Comparison of ENCODE assay signal across 9 cellular contexts in the genomic region with DNA sequence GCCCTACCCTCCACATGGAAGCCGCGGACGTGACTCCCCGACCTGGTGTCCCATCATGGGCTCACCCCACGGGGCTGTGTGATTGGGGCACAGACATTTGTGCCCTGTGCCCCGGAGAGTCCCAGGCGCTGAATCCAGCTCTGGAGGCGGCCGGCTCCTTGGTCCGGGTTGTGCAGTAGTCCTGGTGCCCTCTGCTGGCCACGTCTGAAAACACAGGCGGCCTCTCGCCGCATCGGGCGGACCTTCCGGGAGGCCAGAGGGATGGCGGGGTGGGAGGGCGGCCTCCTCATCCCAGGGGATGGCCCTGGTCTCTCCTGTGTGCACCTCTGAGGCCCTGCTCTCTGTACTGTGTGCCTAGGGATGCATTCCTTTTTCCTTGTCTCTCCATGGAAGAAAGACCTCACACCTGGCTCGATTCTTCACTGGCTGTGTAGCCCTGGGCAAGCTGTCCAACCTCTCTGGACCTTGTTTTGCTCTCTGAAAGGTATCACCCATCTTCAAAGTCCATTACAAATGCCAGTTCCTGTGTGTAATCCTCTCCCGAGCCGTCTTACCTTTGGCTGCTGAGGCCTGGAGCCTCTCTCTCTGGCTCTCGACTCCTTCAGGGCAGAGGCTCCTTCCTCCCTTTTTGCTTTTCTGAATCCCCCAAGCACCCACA. TPM values are rescaled to one million over a fixed set of nuclear protein-coding genes. Genes with fewer than 3 reads are reported as not detected.
A peak's percentile ranks its signal among the peaks of the same experiment; 100 is the strongest.
DNase-seq lines count a peak whose midpoint lies in the region; FAIRE-seq and TF ChIP-seq lines count a peak whose summit lies in the region.
"Had no signal": no experiment of that assay in that cellular context is flagged by ENCODE, and none has a peak within 500 bp of the region (broad histone marks: within the 10 kb centered on the region; RNA-seq: fewer than 3 reads in every experiment).

No MANE protein-coding gene starts in this region.

- TF ChIP-seq CTCF in mammary epithelial cell (conservative IDR thresholded peaks at IDR 0.05 in 1 of 2, IDR thresholded peaks at IDR 0.05 in 1 of 2; ENCODE audit: extremely low read depth in 1 of 2, insufficient read depth in 1 of 2, low read depth in 1 of 2, low read length in 2 of 2) (peak; percentile 58 to 85), kidney (IDR thresholded peaks at IDR 0.05; ENCODE audit: borderline replicate concordance, extremely low read depth, insufficient read depth) (peak; percentile 73)

- H3K4me2 ChIP-seq in mammary epithelial cell (ENCODE audit: insufficient read depth, low read depth, low read length) = no peak overlapping the region

- H3K4me3 ChIP-seq in mammary epithelial cell (replicated peaks in 1 of 3; ENCODE audit: insufficient read depth in 1 of 3, low read depth in 2 of 3, low read length in 3 of 3) = no peak overlapping the region
- no peak overlapping the region for H3K4me3 ChIP-seq in kidney (ENCODE audit: low read length in 2 of 2)

- BruUV-seq in mammary epithelial cell (replicated peaks; lab: Mats Ljungman, UMichigan) = no TSS peak

- CTCF ChIA-PET in mammary epithelial cell (lab: Charles Lee; ENCODE audit: low non-redundant PET) = interaction anchor here (0.7 to 0.8 kb wide), 2 partner anchors 93 to 595 kb away, joined by 4 read pairs; no protein-coding TSS in a partner anchor

- no peaks in the 10 kb centered on the region for H4K20me1 ChIP-seq in mammary epithelial cell (ENCODE audit: insufficient read depth, low read length)

- in situ Hi-C loops in KBM-7 (cut with MboI; ENCODE audit: low pct_unique_long_range_greater_than_20kb, low sequenced_read_pairs) = no loop called here
- in situ Hi-C loops in mammary epithelial cell (cut with MboI; ENCODE audit: low sequenced_read_pairs in 2 of 2) = loop anchor here in 1 of 2 donors (10.0 kb wide), 1 partner anchor 593 kb away; no protein-coding TSS in a partner anchor

- WGBS in mammary epithelial cell (ENCODE audit: low coverage, missing lambda C conversion rate) = 15% methylated on average over 15 of the region's 23 CpGs

- no peaks in the 10 kb centered on the region for H3K4me1 ChIP-seq in mammary epithelial cell (ENCODE audit: insufficient read depth, low read length)
- H3K4me1 ChIP-seq in kidney (ENCODE audit: control insufficient read depth in 1 of 2, insufficient read depth in 1 of 2, low read depth in 1 of 2, low read length in 2 of 2) = no peaks in the 10 kb centered on the region

- H3K27me3 ChIP-seq in mammary epithelial cell (ENCODE audit: insufficient read depth, low read length) = peaks cover 13% of the 10 kb centered on the region

- DNase-seq in NCI-H1105 treated with DMSO at 0.1 percent for 48 hours (lab: John Stamatoyannopoulos, UW) = peak; percentile 7
- no peak for DNase-seq in NCI-H1105 (lab: John Stamatoyannopoulos, UW)
- DNase-seq in H4 (ENCODE audit: low spot score) = peak; percentile 53
- peak; percentile 69 for DNase-seq in KBM-7
- DNase-seq in SKM-1 treated with dmso at 0.1 percent for 144 hours (lab: John Stamatoyannopoulos, UW; ENCODE audit: unreplicated experiment) = peak; percentile 35
- peak; percentile 37 for DNase-seq in mammary epithelial cell
- peak; percentile 91 for DNase-seq in kidney
- DNase-seq in stimulated activated CD4-positive, alpha-beta T cell treated with anti-CD3 and anti-CD28 coated beads, Interleukin-2, amount 100 ng/mL, for 48 hours = peak; percentile 46 to 58

- H3K9me3 ChIP-seq in mammary epithelial cell (replicated peaks; ENCODE audit: insufficient read depth, low read length) = no peaks in the 10 kb centered on the region
- H3K9me3 ChIP-seq in kidney (ENCODE audit: control insufficient read depth in 1 of 2, low read length in 2 of 2) = no peaks in the 10 kb centered on the region

- dilution Hi-C loops in mammary epithelial cell (cut with HindIII; ENCODE audit: low sequenced_read_pairs) = no loop called here

- no peaks in the 10 kb centered on the region for H3K36me3 ChIP-seq in mammary epithelial cell (ENCODE audit: insufficient read depth, low read length)
- no peaks in the 10 kb centered on the region for H3K36me3 ChIP-seq in kidney (ENCODE audit: control insufficient read depth in 1 of 2, insufficient read depth in 2 of 2, low read length in 2 of 2)

- H2AFZ ChIP-seq in mammary epithelial cell (ENCODE audit: low read depth, low read length) = no peak overlapping the region

- no peaks in the 10 kb centered on the region for H3K79me2 ChIP-seq in mammary epithelial cell (ENCODE audit: insufficient read depth, low read length)

- no peak for FAIRE-seq in kidney (lab: Jason Lieb, UNC)
- FAIRE-seq: A204.1 had no signal

- H3K27ac ChIP-seq in mammary epithelial cell (ENCODE audit: insufficient read depth, low read depth, low read length) (no peak overlapping the region), kidney (ENCODE audit: low read depth in 2 of 2, low read length in 2 of 2) (no peak overlapping the region)

- intact Hi-C loops in mammary epithelial cell (cut with micrococcal nuclease) = loop anchor here (1.0 to 2.0 kb wide), 3 partner anchors 94 to 195 kb away; no protein-coding TSS in a partner anchor
- intact Hi-C loops in kidney (cut with DNase I) = loop anchor here (2.0 kb wide), 1 partner anchor 151 kb away; no protein-coding TSS in a partner anchor

- H3K9ac ChIP-seq in mammary epithelial cell (ENCODE audit: insufficient read depth, low read length) (no peak overlapping the region), kidney (ENCODE audit: low read length in 2 of 2) (no peak overlapping the region)

RNA-seq across cellular contexts. Expression of gene CELF4, which starts 27.6 kb away (rescaled TPM):
- total RNA-seq in H4 (2014; rRNA removed; shearing (Covaris generic)) = not detected in 2 replicates
- total RNA-seq in mammary epithelial cell (under 1 TPM in 1 of 2 donors, not detected in 1; 0.67 TPM), kidney (0.85 TPM)
- polyA plus RNA-seq in mammary epithelial cell (not detected), kidney (ENCODE audit: insufficient read depth, low read depth, low replicate concordance) (1.5 TPM)
- not detected for polyA minus RNA-seq in mammary epithelial cell
